Comparison of ENCODE assay signal across 24 cellular contexts in genomic region chr9:125797857-125798399, GRCh38. TPM values are rescaled to one million over a fixed set of nuclear protein-coding genes. Genes with fewer than 3 reads are reported as not detected.
DNase-seq lines count a peak whose midpoint lies in the region; TF ChIP-seq lines count a peak whose summit lies in the region.
"Had no signal": no experiment of that assay in that cellular context is flagged by ENCODE, and none has a peak within 500 bp of the region (broad histone marks: within the 10 kb centered on the region; RNA-seq: fewer than 3 reads in every experiment).

No MANE protein-coding gene starts in this region.

- no peak overlapping the region for H3K9ac ChIP-seq in skeletal muscle satellite cell (ENCODE audit: low read depth, low read length)

- TF ChIP-seq CTCF in fibroblast of villous mesenchyme (IDR thresholded peaks at IDR 0.05; ENCODE audit: insufficient read depth, low read depth, low read length) = no peak

- no peaks in the 10 kb centered on the region for H3K9me3 ChIP-seq in skeletal muscle satellite cell (replicated peaks; ENCODE audit: low read length)
- H3K9me3 ChIP-seq: colonic mucosa, gastrocnemius medialis, left ventricle myocardium inferior, psoas muscle, stomach, tibial nerve had no signal

- no peaks in the 10 kb centered on the region for H3K36me3 ChIP-seq in skeletal muscle satellite cell (ENCODE audit: insufficient read depth, low read length)
- H3K36me3 ChIP-seq: colonic mucosa, gastrocnemius medialis, left ventricle myocardium inferior, stomach had no signal

- H3K27me3 ChIP-seq in skeletal muscle satellite cell (ENCODE audit: control insufficient read depth, insufficient read depth, low read length) = no peaks in the 10 kb centered on the region
- H3K27me3 ChIP-seq: colonic mucosa, gastrocnemius medialis, stomach, tibial nerve had no signal

- DNase-seq in EH (ENCODE audit: low read depth) (peak; percentile 20), NCI-H69 (lab: John Stamatoyannopoulos, UW) (peak; percentile 35), fibroblast of villous mesenchyme (ENCODE audit: low read depth) (peak; percentile 25), superior temporal gyrus (ENCODE audit: extremely low spot score) (no peak), H4 (ENCODE audit: low spot score) (no peak)
- DNase-seq in activated CD4-positive, alpha-beta T cell treated with anti-CD3 and anti-CD28 coated beads, Interleukin-2, amount 50 U/mL, for 1 hour = no peak
- DNase-seq: activated CD4-positive, CD25-positive, alpha-beta regulatory T cell treated with anti-CD3 and anti-CD28 coated beads, Interleukin-2, amount 50 U/mL, for 72 hours; activated CD8-positive, alpha-beta T cell treated with anti-CD3 and anti-CD28 coated beads for 36 hours; colonic mucosa; effector CD8-positive, alpha-beta T cell; gastrocnemius medialis; GOT3; hypothalamus; immature natural killer cell; left ventricle myocardium inferior; naive B cell; NCI-H1105 treated with DMSO at 0.1 percent for 48 hours; NCI-H2081; NCI-H446; nucleus accumbens; psoas muscle; stomach had no signal

- H3K4me1 ChIP-seq in skeletal muscle satellite cell (ENCODE audit: control insufficient read depth, insufficient read depth, low read length) = no peaks in the 10 kb centered on the region
- H3K4me1 ChIP-seq: colonic mucosa had no signal

- peak overlapping the region; percentile 12 for H3K4me2 ChIP-seq in skeletal muscle satellite cell (ENCODE audit: low read length)

- no peak overlapping the region for H3K4me3 ChIP-seq in fibroblast of villous mesenchyme (ENCODE audit: low read depth, low read length)
- H3K4me3 ChIP-seq in skeletal muscle satellite cell (ENCODE audit: low read length) = no peak overlapping the region
- H3K4me3 ChIP-seq: colonic mucosa, gastrocnemius medialis, left ventricle myocardium inferior, psoas muscle, stomach, tibial nerve had no signal

RNA-seq across cellular contexts. Expression of gene PBX3, which starts 50.8 kb away (rescaled TPM):
- 23.8 and 27.6 TPM in 2 replicates for total RNA-seq in fibroblast of villous mesenchyme
- 17.0 and 17.7 TPM in 2 replicates for total RNA-seq in skeletal muscle satellite cell (2012; rRNA removed)
- total RNA-seq in H4 (2014; rRNA removed; shearing (Covaris generic)) = 6.4 and 9.6 TPM in 2 replicates

Comparison
In these comparisons a context has a peak if more than half of its experiments do, and no peak if none do; other contexts are left out.
1. DNase-seq: peak in EH (single experiment), NCI-H69 (single experiment) and fibroblast of villous mesenchyme (single experiment); none in superior temporal gyrus (single experiment), activated CD4-positive, alpha-beta T cell treated with anti-CD3 and anti-CD28 coated beads, Interleukin-2, amount 50 U/mL, for 1 hour (single experiment) and H4 (single experiment).